In genomic region chr11:112614605-112615004, GRCh38 we compare ENCODE assay signal across 18 cellular contexts.
"Had no signal": no experiment of that assay in that cellular context is flagged by ENCODE, and none has a peak within 500 bp of the region (broad histone marks: within the 10 kb centered on the region; RNA-seq: fewer than 3 reads in every experiment).

No MANE protein-coding gene starts in this region.

- H3K27ac Mint-ChIP-seq: activated naive CD8-positive, alpha-beta T cell treated with anti-CD3 and anti-CD28 coated beads, Interleukin-2, amount 10 ng/mL, durations not matched to agents 7 days and 5 days; neural progenitor cell had no signal

- H3K4me1 ChIP-seq: upper lobe of right lung had no signal

- H3K9me3 Mint-ChIP-seq: activated naive CD8-positive, alpha-beta T cell treated with anti-CD3 and anti-CD28 coated beads, Interleukin-2, amount 10 ng/mL, durations not matched to agents 7 days and 5 days; activated T-cell treated with anti-CD3 and anti-CD28 coated beads, Interleukin-2, amount 50 U/mL, for 4 hours; neural progenitor cell had no signal

- H3K4me1 Mint-ChIP-seq: activated naive CD8-positive, alpha-beta T cell treated with anti-CD3 and anti-CD28 coated beads, Interleukin-2, amount 10 ng/mL, durations not matched to agents 7 days and 5 days had no signal

- H3K4me3 Mint-ChIP-seq: activated naive CD8-positive, alpha-beta T cell treated with anti-CD3 and anti-CD28 coated beads, Interleukin-2, amount 10 ng/mL, durations not matched to agents 7 days and 5 days; activated T-cell treated with anti-CD3 and anti-CD28 coated beads, Interleukin-2, amount 50 U/mL, for 4 hours; neural progenitor cell had no signal

- H3K27me3 ChIP-seq: neural progenitor cell, ovary, upper lobe of right lung had no signal

- H3K4me2 ChIP-seq: neural progenitor cell had no signal

- ATAC-seq: activated CD4-positive, CD25-positive, alpha-beta regulatory T cell treated with anti-CD3 and anti-CD28 coated beads, Interleukin-2, amount 50 U/mL, for 24 hours; activated T-cell treated with anti-CD3 and anti-CD28 coated beads, Interleukin-2, amount 50 U/mL, for 4 hours; left lobe of liver; stimulated activated naive CD8-positive, alpha-beta T cell treated with anti-CD3 and anti-CD28 coated beads, Interleukin-15, Interleukin-2, amounts not matched to agents 100 U/mL and 50 U/mL, for 24 hours; upper lobe of right lung had no signal

- H3K27ac ChIP-seq: coronary artery, neural progenitor cell, ovary, upper lobe of right lung had no signal

- H3K36me3 ChIP-seq: neural progenitor cell, ovary, upper lobe of right lung had no signal

- H3K9ac ChIP-seq: neural progenitor cell had no signal

- H3K36me3 Mint-ChIP-seq: activated naive CD8-positive, alpha-beta T cell treated with anti-CD3 and anti-CD28 coated beads, Interleukin-2, amount 10 ng/mL, durations not matched to agents 7 days and 5 days; neural progenitor cell had no signal

- H2AFZ ChIP-seq: neural progenitor cell had no signal

- H3K9me3 ChIP-seq: ovary, upper lobe of right lung had no signal

- DNase-seq: activated CD4-positive, alpha-beta T cell treated with anti-CD3 and anti-CD28 coated beads, Interleukin-2, amount 50 U/mL, for 48 hours; activated gamma-delta T cell; activated naive CD8-positive, alpha-beta T cell treated with anti-CD3 and anti-CD28 coated beads, Interleukin-2, amount 10 ng/mL, durations not matched to agents 7 days and 5 days; activated T-cell treated with anti-CD3 and anti-CD28 coated beads, Interleukin-2, amount 50 U/mL, for 4 hours; anterior cingulate cortex; central memory CD4-positive, alpha-beta T cell; effector CD8-positive, alpha-beta T cell; glutamatergic neuron; ovary; stimulated activated CD4-positive, alpha-beta T cell treated with anti-CD3 and anti-CD28 coated beads, Interleukin-4, amount 100 ng/mL, for 1 hour; stimulated activated CD8-positive, alpha-beta memory T cell treated with anti-CD3 and anti-CD28 coated beads, Interleukin-4, amount 100 ng/mL, for 48 hours; stimulated activated naive CD8-positive, alpha-beta T cell treated with anti-CD3 and anti-CD28 coated beads, Interleukin-15, Interleukin-2, amounts not matched to agents 100 U/mL and 50 U/mL, for 24 hours; SW 1271; upper lobe of right lung had no signal

- H3K4me3 ChIP-seq: coronary artery, neural progenitor cell, ovary, upper lobe of right lung had no signal
